9 cellular contexts compared by ENCODE assay signal in the genomic region with DNA sequence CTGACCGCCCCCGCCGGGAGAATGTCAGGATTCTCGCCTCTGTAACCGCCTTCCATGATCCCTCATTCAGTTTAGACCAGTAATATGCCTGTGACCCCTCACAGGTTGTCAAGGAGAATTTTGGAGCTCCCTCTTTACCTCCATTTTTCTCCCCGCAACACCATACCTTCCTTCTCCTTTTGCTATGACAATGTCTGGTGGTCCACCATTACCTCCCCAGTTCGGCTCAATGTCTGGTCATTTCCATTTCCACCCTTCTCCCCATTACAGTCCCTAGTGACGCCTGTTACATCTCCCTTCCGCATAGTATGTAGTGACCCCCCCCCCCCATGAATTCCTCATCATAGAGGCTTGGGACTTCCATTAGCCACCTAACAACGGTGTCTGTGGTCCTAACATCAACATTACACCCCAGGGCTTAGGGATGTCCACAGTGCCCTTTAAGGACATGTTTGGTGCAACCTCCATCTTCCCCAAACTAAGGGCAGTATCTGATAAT. TPM values are rescaled to one million over a fixed set of nuclear protein-coding genes. Genes with fewer than 3 reads are reported as not detected.
DNase-seq lines count a peak whose midpoint lies in the region; ATAC-seq and TF ChIP-seq lines count a peak whose summit lies in the region.
"Had no signal": no experiment of that assay in that cellular context is flagged by ENCODE, and none has a peak within 500 bp of the region (broad histone marks: within the 10 kb centered on the region; RNA-seq: fewer than 3 reads in every experiment).

No MANE protein-coding gene starts in this region.

- no peak for TF ChIP-seq POLR2A in body of pancreas (IDR thresholded peaks at IDR 0.05)
- no peak for TF ChIP-seq POLR2A in upper lobe of left lung (IDR thresholded peaks at IDR 0.05)

- intact Hi-C loops in left cardiac atrium (cut with DNase I) (loop anchor here (5.0 to 10.0 kb wide), 2 partner anchors 63 to 81 kb away; a partner anchor contains a TSS), body of pancreas (cut with DNase I) (no loop called here)

- H3K36me3 ChIP-seq in cardiac muscle cell (peaks cover 4% of the 10 kb centered on the region), body of pancreas (replicated peaks in 1 of 2; ENCODE audit: insufficient read depth in 1 of 2, low read depth in 2 of 2) (peaks cover 0 to 2% of the 10 kb centered on the region in 2 donors), upper lobe of left lung (peaks cover 0 to 35% (median 16%) of the 10 kb centered on the region in 4 donors)

- peak overlapping the region; percentile 98 for H3K27ac Mint-ChIP-seq in memory B cell

- H3K27me3 ChIP-seq in cardiac muscle cell (no peaks in the 10 kb centered on the region), body of pancreas (no peaks in the 10 kb centered on the region), upper lobe of left lung (no peaks in the 10 kb centered on the region)

- no peak for ATAC-seq in left cardiac atrium
- ATAC-seq in body of pancreas = no peak
- ATAC-seq in memory B cell (ENCODE audit: low read depth) = no peak
- no peak for ATAC-seq in upper lobe of left lung (ENCODE audit: low FRiP score in 2 of 2)

- H3K9me3 ChIP-seq in cardiac muscle cell (ENCODE audit: low read depth) = no peaks in the 10 kb centered on the region
- H3K9me3 ChIP-seq in body of pancreas = no peaks in the 10 kb centered on the region
- H3K9me3 ChIP-seq in upper lobe of left lung = no peaks in the 10 kb centered on the region

- TF ChIP-seq CTCF in cardiac muscle cell (IDR thresholded peaks at IDR 0.05; ENCODE audit: low read depth, low read length) (no peak), body of pancreas (IDR thresholded peaks at IDR 0.05) (no peak), upper lobe of left lung (IDR thresholded peaks at IDR 0.05) (no peak)

- peaks cover 15% of the 10 kb centered on the region for H3K36me3 Mint-ChIP-seq in memory B cell

- TF ChIP-seq EP300 in upper lobe of left lung (IDR thresholded peaks at IDR 0.05) = no peak

- H3K27me3 Mint-ChIP-seq in memory B cell = no peaks in the 10 kb centered on the region

- H3K4me3 ChIP-seq in cardiac muscle cell = peak overlapping the region; percentile 66
- peak overlapping the region; percentile 23 to 50 for H3K4me3 ChIP-seq in body of pancreas
- H3K4me3 ChIP-seq in upper lobe of left lung = peak overlapping the region; percentile 32 to 69 (median 56)

- WGBS in body of pancreas, 2 donors = 0 to 3% methylated on average over 10 of the region's 10 CpGs
- WGBS in upper lobe of left lung, 2 donors = 7 to 44% methylated on average over 10 of the region's 10 CpGs

- H3K4me3 Mint-ChIP-seq in memory B cell = peak overlapping the region; percentile 92

- H3K4me1 ChIP-seq in cardiac muscle cell (ENCODE audit: low read depth) = no peaks in the 10 kb centered on the region
- peaks cover 35% of the 10 kb centered on the region for H3K4me1 ChIP-seq in body of pancreas
- peaks cover 5 to 13% (median 12%) of the 10 kb centered on the region in 4 donors for H3K4me1 ChIP-seq in upper lobe of left lung

- no peak for DNase-seq in cardiac muscle cell (ENCODE audit: low read depth in 1 of 2, low spot score in 1 of 2)
- no peak for DNase-seq in left cardiac atrium
- no peak for DNase-seq in body of pancreas
- DNase-seq in memory B cell (ENCODE audit: low spot score in 2 of 2) = no peak
- no peak for DNase-seq in upper lobe of left lung
- no peak for DNase-seq in iPS-NIHi7 (ENCODE audit: extremely low spot score)
- no peak for DNase-seq in SK-N-DZ (ENCODE audit: low spot score)
- no peak for DNase-seq in NOMO-1 treated with dmso at 0.1 percent for 144 hours (lab: John Stamatoyannopoulos, UW; ENCODE audit: unreplicated experiment)

- H3K4me1 Mint-ChIP-seq in memory B cell = peaks cover 22% of the 10 kb centered on the region

- no peaks in the 10 kb centered on the region for H3K9me3 Mint-ChIP-seq in memory B cell

- H3K27ac ChIP-seq in cardiac muscle cell (peak overlapping the region; percentile 99), body of pancreas (peak overlapping the region in 3 of 4 donors; percentile 93 to 97 (median 93)), upper lobe of left lung (peak overlapping the region; percentile 91 to 97 (median 96))

RNA-seq across cellular contexts. Expression of a gene that starts 0.7 kb away (rescaled TPM):
- total RNA-seq in cardiac muscle cell (44.1 and 45.5 TPM in 2 replicates), left cardiac atrium (10 to 100 TPM; 64.4 to 75.0 TPM), body of pancreas (10 to 100 TPM; 43.3 to 48.5 TPM), upper lobe of left lung (100 to 1,000 TPM in 2 of 6 donors, 10 to 100 TPM in 4; 42.0 to 104 (median 85.2) TPM)
- polyA plus RNA-seq in cardiac muscle cell = 72.9 and 87.3 TPM in 2 replicates
- polyA plus RNA-seq in SK-N-DZ (2014; cell fraction: cytosol; rRNA removed) = 13.5 and 16.3 TPM in 2 replicates
- 29.3 and 39.9 TPM in 2 replicates for polyA plus RNA-seq in SK-N-DZ (2014; cell fraction: nucleus; rRNA removed)

RNA-seq across cellular contexts. Expression of a gene that starts 20.5 kb away (rescaled TPM):
- total RNA-seq in cardiac muscle cell (54.4 and 113 TPM in 2 replicates), left cardiac atrium (100 to 1,000 TPM; 377 to 605 TPM), body of pancreas (10 to 100 TPM; 28.0 to 62.8 TPM), upper lobe of left lung (100 to 1,000 TPM in 4 of 6 donors, 10 to 100 TPM in 2; 54.5 to 420 (median 163) TPM)
- polyA plus RNA-seq in cardiac muscle cell = 147 and 247 TPM in 2 replicates
- 8.7 and 8.8 TPM in 2 replicates for polyA plus RNA-seq in SK-N-DZ (2014; cell fraction: cytosol; rRNA removed)
- 3.7 and 5.9 TPM in 2 replicates for polyA plus RNA-seq in SK-N-DZ (2014; cell fraction: nucleus; rRNA removed)

RNA-seq across cellular contexts. Expression of a gene that starts 58.0 kb away (rescaled TPM):
- total RNA-seq in cardiac muscle cell = 1.8 and 2.0 TPM in 2 replicates
- 10.8 and 12.6 TPM in 2 replicates for polyA plus RNA-seq in cardiac muscle cell
- total RNA-seq in left cardiac atrium = 1 to 10 TPM; 4.4 to 7.0 TPM
- total RNA-seq in body of pancreas = 1 to 10 TPM in 1 of 2 donors, under 1 TPM in 1; 0.26 to 4.0 TPM
- 10 to 100 TPM in 1 of 6 donors, 1 to 10 TPM in 1, under 1 TPM in 4; 0.20 to 11.5 (median 0.56) TPM for total RNA-seq in upper lobe of left lung
- polyA plus RNA-seq in SK-N-DZ (2014; cell fraction: cytosol; rRNA removed) = 2.5 and 3.8 TPM in 2 replicates
- polyA plus RNA-seq in SK-N-DZ (2014; cell fraction: nucleus; rRNA removed) = 2.0 and 4.9 TPM in 2 replicates
- total RNA-seq: NCI-H460 had no signal
